Comparison of ENCODE assay signal across 14 cellular contexts in genomic region chr4:147772056-147772455, GRCh38. TPM values are rescaled to one million over a fixed set of nuclear protein-coding genes. Genes with fewer than 3 reads are reported as not detected.
A peak's percentile ranks its signal among the peaks of the same experiment; 100 is the strongest.
DNase-seq lines count a peak whose midpoint lies in the region; ATAC-seq, FAIRE-seq and TF ChIP-seq lines count a peak whose summit lies in the region.
"Had no signal": no experiment of that assay in that cellular context is flagged by ENCODE, and none has a peak within 500 bp of the region (broad histone marks: within the 10 kb centered on the region; RNA-seq: fewer than 3 reads in every experiment).

No MANE protein-coding gene starts in this region.

- DNase-seq in A549 (ENCODE audit: low read depth in 1 of 2, low spot score in 1 of 2): no peak
- DNase-seq in Peyer's patch: peak in 2 of 3 donors; percentile 57 to 67
- DNase-seq in foreskin keratinocyte: no peak
- DNase-seq in osteocyte (ENCODE audit: extremely low spot score, unreplicated experiment): no peak
- no peak for DNase-seq in urothelium cell line (ENCODE audit: low spot score)
- DNase-seq in NCI-H748 treated with DMSO at 0.1 percent for 48 hours (lab: John Stamatoyannopoulos, UW): no peak
- DNase-seq: activated naive CD8-positive, alpha-beta T cell treated with anti-CD3 and anti-CD28 coated beads, Interleukin-2, amount 10 ng/mL, durations not matched to agents 7 days and 5 days; cortex of kidney; DMS79; NCI-H1092; uterus had no signal

- H3K4me3 Mint-ChIP-seq in osteocyte (ENCODE audit: unreplicated experiment): peak overlapping the region; percentile 59
- H3K4me3 Mint-ChIP-seq: activated naive CD8-positive, alpha-beta T cell treated with anti-CD3 and anti-CD28 coated beads, Interleukin-2, amount 10 ng/mL, durations not matched to agents 7 days and 5 days; neural crest cell had no signal

- H3K4me1 ChIP-seq in A549: peaks cover 47% of the 10 kb centered on the region
- H3K4me1 ChIP-seq in Peyer's patch: peaks cover 0 to 41% (median 2%) of the 10 kb centered on the region in 4 donors
- H3K4me1 ChIP-seq in foreskin keratinocyte: peaks cover 55% of the 10 kb centered on the region
- H3K4me1 ChIP-seq: uterus had no signal

- TF ChIP-seq POLR2A in A549 (IDR thresholded peaks at IDR 0.05; ENCODE audit: low read length) (no peak), Peyer's patch (IDR thresholded peaks at IDR 0.05) (no peak)

- H3K9me3 Mint-ChIP-seq in osteocyte (ENCODE audit: unreplicated experiment): no peaks in the 10 kb centered on the region
- H3K9me3 Mint-ChIP-seq: activated naive CD8-positive, alpha-beta T cell treated with anti-CD3 and anti-CD28 coated beads, Interleukin-2, amount 10 ng/mL, durations not matched to agents 7 days and 5 days; neural crest cell had no signal

- H3K27ac Mint-ChIP-seq in osteocyte (ENCODE audit: unreplicated experiment): peak overlapping the region; percentile 97
- H3K27ac Mint-ChIP-seq: activated naive CD8-positive, alpha-beta T cell treated with anti-CD3 and anti-CD28 coated beads, Interleukin-2, amount 10 ng/mL, durations not matched to agents 7 days and 5 days had no signal

- no peaks in the 10 kb centered on the region for H3K36me3 ChIP-seq in Peyer's patch
- H3K36me3 ChIP-seq: uterus had no signal

- peak overlapping the region; percentile 35 to 47; a peak in 3 of 6 replicates for H3K27ac ChIP-seq in A549
- H3K27ac ChIP-seq in Peyer's patch: peak overlapping the region in 1 of 4 donors; percentile 63
- H3K27ac ChIP-seq in foreskin keratinocyte: peak overlapping the region; percentile 78
- H3K27ac ChIP-seq: uterus had no signal

- POLR2A ChIA-PET in A549 (lab: Yijun Ruan, JAX): interaction anchor here (1.0 kb wide), 1 partner anchor 39 kb away, joined by 4 read pairs; no protein-coding TSS in a partner anchor

- peak overlapping the region; percentile 62 for H3K4me2 ChIP-seq in A549

- TF ChIP-seq RAD21 in A549 (conservative IDR thresholded peaks at IDR 0.05 in 1 of 2, IDR thresholded peaks at IDR 0.05 in 1 of 2): no peak

- H3K9me3 ChIP-seq in A549: no peaks in the 10 kb centered on the region
- no peaks in the 10 kb centered on the region for H3K9me3 ChIP-seq in Peyer's patch
- H3K9me3 ChIP-seq: uterus had no signal

- H3K4me1 Mint-ChIP-seq in osteocyte (ENCODE audit: unreplicated experiment): peaks cover 91% of the 10 kb centered on the region
- H3K4me1 Mint-ChIP-seq: neural crest cell had no signal

- 73% methylated on average over 8 of the region's 8 CpGs for WGBS in A549 (ENCODE audit: missing lambda C conversion rate)

- FAIRE-seq in A549 (lab: Jason Lieb, UNC) (no peak), urothelium cell line (lab: Jason Lieb, UNC) (no peak)

- peaks cover 15% of the 10 kb centered on the region for H3K36me3 Mint-ChIP-seq in osteocyte (ENCODE audit: unreplicated experiment)
- H3K36me3 Mint-ChIP-seq: activated naive CD8-positive, alpha-beta T cell treated with anti-CD3 and anti-CD28 coated beads, Interleukin-2, amount 10 ng/mL, durations not matched to agents 7 days and 5 days had no signal

- CTCF ChIA-PET in A549 (lab: Yijun Ruan, JAX): interaction anchor here (2.6 kb wide), 1 partner anchor 95 kb away, joined by 12 read pairs; no protein-coding TSS in a partner anchor

- no peaks in the 10 kb centered on the region for H3K27me3 Mint-ChIP-seq in osteocyte (ENCODE audit: unreplicated experiment)
- H3K27me3 Mint-ChIP-seq: activated naive CD8-positive, alpha-beta T cell treated with anti-CD3 and anti-CD28 coated beads, Interleukin-2, amount 10 ng/mL, durations not matched to agents 7 days and 5 days had no signal

- TF ChIP-seq CTCF in A549 (IDR thresholded peaks at IDR 0.05): no peak
- peak in 3 of 6 experiments; percentile 57 to 59 (median 58) for TF ChIP-seq CTCF in Peyer's patch (IDR thresholded peaks at IDR 0.05)
- TF ChIP-seq CTCF in foreskin keratinocyte (conservative IDR thresholded peaks at IDR 0.05): no peak
- no peak for TF ChIP-seq CTCF in osteocyte (IDR thresholded peaks at IDR 0.05)

- peak in 1 of 2 experiments; percentile 22; a peak in 3 of 6 replicates for ATAC-seq in A549
- no peak for ATAC-seq in foreskin keratinocyte
- no peak for ATAC-seq in HG02623 (IDR thresholded peaks at IDR 0.05; ENCODE audit: unreplicated experiment)
- ATAC-seq in HG02571 (IDR thresholded peaks at IDR 0.05; ENCODE audit: unreplicated experiment): no peak

- H3K27me3 ChIP-seq in Peyer's patch: no peaks in the 10 kb centered on the region
- no peaks in the 10 kb centered on the region for H3K27me3 ChIP-seq in foreskin keratinocyte
- H3K27me3 ChIP-seq: uterus had no signal

- no peak for TF ChIP-seq EP300 in A549 (IDR thresholded peaks at IDR 0.05)

- H3K4me3 ChIP-seq in A549 (no peak overlapping the region), Peyer's patch (no peak overlapping the region)
- H3K4me3 ChIP-seq: uterus had no signal

TF ChIP-seq in A549, 52 proteins besides CTCF, POLR2A, EP300 and RAD21:
- TF ChIP-seq CBX8 (IDR thresholded peaks at IDR 0.05) (no peak), TP53 (CRISPR knock-in tag; IDR thresholded peaks at IDR 0.05) (no peak), ZFP36 (IDR thresholded peaks at IDR 0.05; ENCODE audit: borderline replicate concordance, partially characterized antibody) (no peak), SMC3 (IDR thresholded peaks at IDR 0.05) (no peak), MAX (IDR thresholded peaks at IDR 0.05) (no peak), GATA3 (IDR thresholded peaks at IDR 0.05; ENCODE audit: borderline replicate concordance) (no peak), HMGXB4 (CRISPR knock-in tag; IDR thresholded peaks at IDR 0.05; ENCODE audit: borderline replicate concordance) (no peak), KDM1A (IDR thresholded peaks at IDR 0.05; ENCODE audit: low read depth) (no peak), BHLHE40 (IDR thresholded peaks at IDR 0.05; ENCODE audit: low read depth, low read length) (no peak), ZC3H11A (IDR thresholded peaks at IDR 0.05) (no peak), KDM5A (IDR thresholded peaks at IDR 0.05) (no peak), ZNF302 (CRISPR knock-in tag; IDR thresholded peaks at IDR 0.05) (no peak), CEBPB (IDR thresholded peaks at IDR 0.05) (no peak), EHF (CRISPR knock-in tag; IDR thresholded peaks at IDR 0.05) (no peak), MYC (IDR thresholded peaks at IDR 0.05; ENCODE audit: borderline replicate concordance, low read length) (no peak), BCL3 (IDR thresholded peaks at IDR 0.05) (no peak)

RNA-seq across cellular contexts. Expression of gene ARHGAP10, which starts 40.2 kb away (rescaled TPM):
- polyA plus RNA-seq in A549 (2011; rRNA removed) (6.0 and 7.2 TPM in 2 replicates), A549 (2017; fragmentation: RNase III; extraction: RNeasy Plus Mini Kit Qiagen cat#74134 plus additional on column Dnase treatment) (7.0 to 8.1 TPM (median 7.5 TPM) in 3 replicates), foreskin keratinocyte (18.2 and 18.8 TPM in 2 replicates)
- polyA plus RNA-seq in A549 (2012; cell fraction: cytosol; rRNA removed): 6.1 TPM in 2 replicates
- 7.2 and 10.1 TPM in 2 replicates for polyA plus RNA-seq in A549 (2012; cell fraction: nucleus; rRNA removed)
- polyA minus RNA-seq in A549 (2011; rRNA and poly(A)+ RNA removed): 7.3 and 8.7 TPM in 2 replicates
- total RNA-seq in Peyer's patch (10 to 100 TPM in 3 of 4 donors, 1 to 10 TPM in 1; 7.0 to 52.8 (median 19.9) TPM), foreskin keratinocyte (25.9 and 26.9 TPM in 2 replicates), osteocyte (121 and 126 TPM in 2 replicates)

Comparison
In these comparisons a context has a peak if more than half of its experiments do, and no peak if none do; other contexts are left out.
1. DNase-seq: peak in Peyer's patch (2 of 3); none in A549 (0 of 2), foreskin keratinocyte (0 of 2), osteocyte (single experiment), urothelium cell line (single experiment) and NCI-H748 treated with DMSO at 0.1 percent for 48 hours (single experiment).